In genomic region chr22:19478466-19479357, GRCh38 we compare ENCODE assay signal across 8 cellular contexts. TPM values are rescaled to one million over a fixed set of nuclear protein-coding genes. Genes with fewer than 3 reads are reported as not detected.
DNase-seq lines count a peak whose midpoint lies in the region; ATAC-seq and TF ChIP-seq lines count a peak whose summit lies in the region.

UFD1 (minus strand) TSS chr22:19479193; CDS start chr22:19479085, 108 bp downstream.

- H3K4me3 Mint-ChIP-seq in Caco-2 (ENCODE audit: unreplicated experiment): peak within 1 kb of the TSS; percentile 95
- peak within 1 kb of the TSS; percentile 92 to 98 (median 96) for H3K4me3 Mint-ChIP-seq in naive thymus-derived CD8-positive, alpha-beta T cell

- peak; percentile 42 for ATAC-seq in GM19467 (IDR thresholded peaks at IDR 0.05; ENCODE audit: unreplicated experiment)
- ATAC-seq in naive thymus-derived CD8-positive, alpha-beta T cell: peak; percentile 60 to 66

- H3K4me3 ChIP-seq in Caco-2 (ENCODE audit: low read depth, low read length): peak within 1 kb of the TSS; percentile 96
- peak within 1 kb of the TSS; percentile 80 to 98 (median 89) for H3K4me3 ChIP-seq in fibroblast of lung (replicated peaks in 1 of 4; ENCODE audit: control extremely low read depth in 1 of 4, insufficient read depth in 1 of 4, low read depth in 3 of 4, low read length in 4 of 4)

- peaks cover 48% of the 10 kb centered on the region for H3K36me3 Mint-ChIP-seq in Caco-2 (ENCODE audit: insufficient read depth, unreplicated experiment)
- peaks cover 0 to 9% (median 2%) of the 10 kb centered on the region in 3 donors for H3K36me3 Mint-ChIP-seq in naive thymus-derived CD8-positive, alpha-beta T cell

- intact Hi-C loops in Caco-2 (cut with micrococcal nuclease; ENCODE audit: unreplicated experiment): loop anchor here (1.0 to 10.0 kb wide), 4 partner anchors 31 to 301 kb away; partner anchors contain the start of genes C22orf39, MRPL40 and SLC25A1

- DNase-seq in Caco-2 (peak; percentile 84 to 86), HT-29 (ENCODE audit: low spot score) (no peak), RPMI7951 (ENCODE audit: low read depth) (peak; percentile 76), fibroblast of lung (ENCODE audit: low read depth in 2 of 2) (peak; percentile 80 to 91)
- peak; percentile 59 to 71 for DNase-seq in activated T-helper 1 cell treated with anti-CD3 and anti-CD28 coated beads, Interleukin-2, amount 50 U/mL, for 16 hours (ENCODE audit: low read depth in 1 of 2, low spot score in 1 of 2)
- DNase-seq in naive thymus-derived CD8-positive, alpha-beta T cell: peak; percentile 27 to 87 (median 76)
- peak; percentile 80 for DNase-seq in stimulated activated naive CD4-positive, alpha-beta T cell treated with Interleukin-2 at 50 U/mL for 16 hours (lab: John Stamatoyannopoulos, UW)

- H2AFZ ChIP-seq in fibroblast of lung (ENCODE audit: low read length): peak within 1 kb of the TSS; percentile 86

- BruUV-seq in Caco-2 (replicated peaks; lab: Mats Ljungman, UMichigan): no TSS peak

- peaks cover 49% of the 10 kb centered on the region for H3K79me2 ChIP-seq in fibroblast of lung (ENCODE audit: control insufficient read depth, insufficient read depth, low read length)

- TF ChIP-seq CTCF in Caco-2 (IDR thresholded peaks at IDR 0.05; ENCODE audit: insufficient read depth in 1 of 2, low read depth in 1 of 2, low read length in 1 of 2, severe bottlenecking in 1 of 2, unreplicated experiment in 1 of 2) (no peak), fibroblast of lung (conservative IDR thresholded peaks at IDR 0.05 in 1 of 2, IDR thresholded peaks at IDR 0.05 in 1 of 2; ENCODE audit: low read depth in 1 of 2, low read length in 2 of 2) (no peak)

- H3K36me3 ChIP-seq in Caco-2 (ENCODE audit: control insufficient read depth, insufficient read depth, low read length) (no peaks in the 10 kb centered on the region), fibroblast of lung (ENCODE audit: control insufficient read depth, insufficient read depth, low read length) (peaks cover under 1% of the 10 kb centered on the region)

- no peaks in the 10 kb centered on the region for H3K9me3 Mint-ChIP-seq in Caco-2 (ENCODE audit: unreplicated experiment)
- H3K9me3 Mint-ChIP-seq in naive thymus-derived CD8-positive, alpha-beta T cell: no peaks in the 10 kb centered on the region

- H3K27ac ChIP-seq in fibroblast of lung (ENCODE audit: insufficient read depth, low read length): peak within 1 kb of the TSS; percentile 91

- H3K27ac Mint-ChIP-seq in Caco-2 (ENCODE audit: unreplicated experiment): peak within 1 kb of the TSS; percentile 100
- H3K27ac Mint-ChIP-seq in naive thymus-derived CD8-positive, alpha-beta T cell: peak within 1 kb of the TSS; percentile 98 to 100 (median 100)

- H3K27me3 Mint-ChIP-seq in Caco-2 (ENCODE audit: insufficient read depth, unreplicated experiment): no peaks in the 10 kb centered on the region
- no peaks in the 10 kb centered on the region for H3K27me3 Mint-ChIP-seq in naive thymus-derived CD8-positive, alpha-beta T cell

- peak within 1 kb of the TSS; percentile 99 for H3K4me2 ChIP-seq in fibroblast of lung (ENCODE audit: extremely low read depth, insufficient read depth, low read length)

- POLR2A ChIA-PET in Caco-2 (lab: Charles Lee): interaction anchor here (0.7 to 1.0 kb wide), 5 partner anchors 20 to 46 kb away, joined by 3 to 10 read pairs (median 3); partner anchors contain the start of genes C22orf39 and MRPL40
- POLR2A ChIA-PET in naive thymus-derived CD8-positive, alpha-beta T cell (lab: Charles Lee): interaction anchor here (0.7 to 3.2 kb wide), 15 partner anchors 9 to 368 kb away, joined by 3 to 29 read pairs (median 3); partner anchors contain the start of genes C22orf39, DGCR2, ESS2 and HIRA

- CTCF ChIA-PET in Caco-2 (lab: Charles Lee): interaction anchor here (0.9 to 2.3 kb wide), 5 partner anchors 151 to 299 kb away, joined by 3 to 11 read pairs (median 5); no protein-coding TSS in a partner anchor

- no peaks in the 10 kb centered on the region for H4K20me1 ChIP-seq in fibroblast of lung (ENCODE audit: control insufficient read depth, extremely low read depth, insufficient read depth, low read length)

- no peaks in the 10 kb centered on the region for H3K27me3 ChIP-seq in Caco-2 (replicated peaks; ENCODE audit: control insufficient read depth, insufficient read depth, low read length)
- H3K27me3 ChIP-seq in fibroblast of lung (ENCODE audit: control insufficient read depth, insufficient read depth, low read length): no peaks in the 10 kb centered on the region

- peaks cover 23% of the 10 kb centered on the region for H3K4me1 Mint-ChIP-seq in Caco-2 (ENCODE audit: low read depth, unreplicated experiment)
- peaks cover 21 to 38% (median 34%) of the 10 kb centered on the region in 4 donors for H3K4me1 Mint-ChIP-seq in naive thymus-derived CD8-positive, alpha-beta T cell

- peaks cover 6% of the 10 kb centered on the region; the same call in 1 of the 2 replicates for H3K4me1 ChIP-seq in Caco-2
- H3K4me1 ChIP-seq in fibroblast of lung (ENCODE audit: control insufficient read depth, extremely low read depth, insufficient read depth, low read length): peaks cover 11% of the 10 kb centered on the region

- H3K9me3 ChIP-seq in Caco-2 (no peaks in the 10 kb centered on the region), fibroblast of lung (ENCODE audit: control insufficient read depth, insufficient read depth, low read depth, low read length) (no peaks in the 10 kb centered on the region)

- peak within 1 kb of the TSS; percentile 63 for H3K9ac ChIP-seq in fibroblast of lung (ENCODE audit: insufficient read depth, low read length)

RNA-seq across cellular contexts. Expression of gene UFD1, which starts in this region (rescaled TPM):
- total RNA-seq in Caco-2 (2022): 102 and 108 TPM in 2 replicates
- 146 and 147 TPM in 2 replicates for total RNA-seq in HT-29 (2014; rRNA removed; shearing (Covaris generic))
- 82.4 and 84.7 TPM in 2 replicates for total RNA-seq in RPMI7951 (2014; rRNA removed; shearing (Covaris generic))
- total RNA-seq in fibroblast of lung: 39.3 and 41.3 TPM in 2 replicates
- 86.2 and 140 TPM in 2 replicates for polyA plus RNA-seq in fibroblast of lung
- 71.0 and 111 TPM in 2 replicates for polyA plus RNA-seq in fibroblast of lung (2012)
- 131 and 233 TPM in 2 replicates for polyA minus RNA-seq in fibroblast of lung (ENCODE audit: low replicate concordance)
- total RNA-seq in naive thymus-derived CD8-positive, alpha-beta T cell: 10 to 100 TPM; 50.2 to 59.1 TPM
- polyA plus RNA-seq in naive thymus-derived CD8-positive, alpha-beta T cell: 10 to 100 TPM; 73.1 to 80.9 (median 78.0) TPM
